ENCODE assay signal across 26 cellular contexts in genomic region chr1:239367417-239367816, GRCh38.
"Had no signal": no experiment of that assay in that cellular context is flagged by ENCODE, and none has a peak within 500 bp of the region (broad histone marks: within the 10 kb centered on the region; RNA-seq: fewer than 3 reads in every experiment).

No MANE protein-coding gene starts in this region.

- ATAC-seq: activated naive CD8-positive, alpha-beta T cell treated with anti-CD3 and anti-CD28 coated beads, Interleukin-2, amount 50 U/mL, for 24 hours; activated T-helper 17 cell treated with anti-CD3 and anti-CD28 coated beads, Interleukin-2, amount 50 U/mL, for 72 hours; effector memory CD8-positive, alpha-beta T cell; gastroesophageal sphincter; naive thymus-derived CD4-positive, alpha-beta T cell; sciatic nerve had no signal

- DNase-seq: activated CD4-positive, alpha-beta memory T cell treated with anti-CD3 and anti-CD28 coated beads, Interleukin-2, amount 10 ng/mL, durations not matched to agents 7 days and 5 days; activated CD4-positive, alpha-beta T cell treated with anti-CD3 and anti-CD28 coated beads for 1 hour; activated CD4-positive, alpha-beta T cell treated with anti-CD3 and anti-CD28 coated beads, Interleukin-2, amount 10 ng/mL, durations not matched to agents 7 days and 5 days; activated CD8-positive, alpha-beta memory T cell treated with anti-CD3 and anti-CD28 coated beads, Interleukin-2, amount 50 U/mL, for 48 hours; activated gamma-delta T cell treated with Interleukin-2 at 50 U/mL for 16 hours; activated naive CD8-positive, alpha-beta T cell treated with anti-CD3 and anti-CD28 coated beads, Interleukin-2, amount 50 U/mL, for 24 hours; activated T-cell treated with anti-CD3 and anti-CD28 coated beads, Interleukin-2, amount 50 U/mL, for 24 hours; amygdala; caudate nucleus; cortex of kidney; effector memory CD8-positive, alpha-beta T cell; erythroblast; hippocampal formation; left cardiac atrium; midbrain; naive thymus-derived CD4-positive, alpha-beta T cell; ovary; retina; stimulated activated CD4-positive, alpha-beta T cell treated with anti-CD3 and anti-CD28 coated beads, Interleukin-12 subunit alpha, Interleukin-12 subunit beta, amount 100 ng/mL, for 4 hours; stimulated activated CD4-positive, alpha-beta T cell treated with anti-CD3 and anti-CD28 coated beads, Interleukin-4, amount 100 ng/mL, for 1 hour; T-helper 9 cell; trophoblast cell; uterus had no signal
